In genomic region chr6:139765825-139766285, GRCh38 we compare ENCODE assay signal across 13 cellular contexts.
DNase-seq lines count a peak whose midpoint lies in the region; ATAC-seq and TF ChIP-seq lines count a peak whose summit lies in the region.
"Had no signal": no experiment of that assay in that cellular context is flagged by ENCODE, and none has a peak within 500 bp of the region (broad histone marks: within the 10 kb centered on the region; RNA-seq: fewer than 3 reads in every experiment).

No MANE protein-coding gene starts in this region.

- in situ Hi-C loops in gastrocnemius medialis (cut with MboI; ENCODE audit: low sequenced_read_pairs in 4 of 4), result loop anchor here in 3 of 4 donors (5.0 to 25.0 kb wide), 5 partner anchors 66 to 529 kb away; partner anchors contain the start of gene CITED2 (in 1 of the 3)

- ATAC-seq in gastrocnemius medialis (peak; percentile 25 to 74), HG03520 (IDR thresholded peaks at IDR 0.05; ENCODE audit: unreplicated experiment) (no peak), GM18867 (IDR thresholded peaks at IDR 0.05; ENCODE audit: unreplicated experiment) (no peak)
- ATAC-seq: naive thymus-derived CD4-positive, alpha-beta T cell had no signal

- H3K27me3 ChIP-seq in SJSA1 (replicated peaks) (no peaks in the 10 kb centered on the region), gastrocnemius medialis (no peaks in the 10 kb centered on the region)

- H3K36me3 Mint-ChIP-seq in progenitor cell of endocrine pancreas (ENCODE audit: insufficient read depth), result no peaks in the 10 kb centered on the region
- H3K36me3 Mint-ChIP-seq: naive thymus-derived CD4-positive, alpha-beta T cell had no signal

- H3K27me3 Mint-ChIP-seq in progenitor cell of endocrine pancreas, result no peaks in the 10 kb centered on the region

- peak in 1 of 2 donors; percentile 18 for TF ChIP-seq POLR2A in gastrocnemius medialis (IDR thresholded peaks at IDR 0.05)

- H3K4me3 ChIP-seq in SJSA1 (no peak overlapping the region), fibroblast of the aortic adventitia (ENCODE audit: low read depth, low read length) (no peak overlapping the region), gastrocnemius medialis (no peak overlapping the region)

- no peak overlapping the region for H3K27ac Mint-ChIP-seq in progenitor cell of endocrine pancreas
- H3K27ac Mint-ChIP-seq: naive thymus-derived CD4-positive, alpha-beta T cell had no signal

- H3K9me3 ChIP-seq in SJSA1 (replicated peaks) (no peaks in the 10 kb centered on the region; the same call in 1 of the 2 replicates), gastrocnemius medialis (no peaks in the 10 kb centered on the region)

- DNase-seq in HCEC 1CT (peak; percentile 82), SJSA1 (ENCODE audit: low read depth in 1 of 2, low spot score in 2 of 2) (no peak), fibroblast of the aortic adventitia (ENCODE audit: low read depth) (peak; percentile 34), gastrocnemius medialis (peak in 1 of 2 donors; percentile 51), iPS-NIHi11 (ENCODE audit: low spot score) (no peak), progenitor cell of endocrine pancreas (ENCODE audit: low spot score, unreplicated experiment) (no peak)
- DNase-seq: activated CD4-positive, CD25-positive, alpha-beta regulatory T cell; activated gamma-delta T cell treated with Interleukin-2 at 50 U/mL for 16 hours; DND-41; naive thymus-derived CD4-positive, alpha-beta T cell; NCI-H748 treated with DMSO at 0.1 percent for 48 hours had no signal

- H3K4me1 Mint-ChIP-seq in progenitor cell of endocrine pancreas (ENCODE audit: low read depth), result peaks cover 15% of the 10 kb centered on the region

- intact Hi-C loops in gastrocnemius medialis (cut with DNase I; ENCODE audit: low total_unique reads), result loop anchor here (2.0 to 10.0 kb wide), 5 partner anchors 67 to 471 kb away; partner anchors contain the start of genes CITED2 and TXLNB

- H3K36me3 ChIP-seq in SJSA1, result no peaks in the 10 kb centered on the region
- no peaks in the 10 kb centered on the region for H3K36me3 ChIP-seq in gastrocnemius medialis

- H3K4me3 Mint-ChIP-seq in progenitor cell of endocrine pancreas (ENCODE audit: low read depth), result no peak overlapping the region
- H3K4me3 Mint-ChIP-seq: naive thymus-derived CD4-positive, alpha-beta T cell had no signal

- TF ChIP-seq CTCF in fibroblast of the aortic adventitia (IDR thresholded peaks at IDR 0.05; ENCODE audit: insufficient read depth, low read length), result no peak
- no peak for TF ChIP-seq CTCF in gastrocnemius medialis (IDR thresholded peaks at IDR 0.05 in 4 of 5, conservative IDR thresholded peaks at IDR 0.05 in 1 of 5)
- TF ChIP-seq CTCF in progenitor cell of endocrine pancreas (IDR thresholded peaks at IDR 0.05; ENCODE audit: unreplicated experiment), result no peak

- no peaks in the 10 kb centered on the region for H3K9me3 Mint-ChIP-seq in progenitor cell of endocrine pancreas (ENCODE audit: low read depth)
- H3K9me3 Mint-ChIP-seq: naive thymus-derived CD4-positive, alpha-beta T cell had no signal

- H3K4me1 ChIP-seq in SJSA1 (replicated peaks), result peaks cover 35% of the 10 kb centered on the region
- peaks cover 43 to 49% of the 10 kb centered on the region in 2 donors for H3K4me1 ChIP-seq in gastrocnemius medialis

- H3K27ac ChIP-seq in SJSA1, result peak overlapping the region; percentile 77; the same call in 1 of the 2 replicates
- H3K27ac ChIP-seq in gastrocnemius medialis, result peak overlapping the region; percentile 84 to 93 (median 89)

Comparison
In these comparisons a context has a peak if more than half of its experiments do, and no peak if none do; other contexts are left out.
1. DNase-seq: peak in HCEC 1CT (single experiment) and fibroblast of the aortic adventitia (single experiment); none in SJSA1 (0 of 2), iPS-NIHi11 (single experiment) and progenitor cell of endocrine pancreas (single experiment).
2. ATAC-seq: peak in gastrocnemius medialis (2 of 2); none in HG03520 (single experiment) and GM18867 (single experiment).